ENCODE assay signal across 1 cellular context in genomic region chr22:30390974-30391691, GRCh38.
TF ChIP-seq lines count a peak whose summit lies in the region.

No MANE protein-coding gene starts in this region.

TF ChIP-seq in K562, 482 proteins besides CTCF, POLR2A, EP300 and RAD21 (continued from another document and continues in another):
- TF ChIP-seq, protein P1, sequence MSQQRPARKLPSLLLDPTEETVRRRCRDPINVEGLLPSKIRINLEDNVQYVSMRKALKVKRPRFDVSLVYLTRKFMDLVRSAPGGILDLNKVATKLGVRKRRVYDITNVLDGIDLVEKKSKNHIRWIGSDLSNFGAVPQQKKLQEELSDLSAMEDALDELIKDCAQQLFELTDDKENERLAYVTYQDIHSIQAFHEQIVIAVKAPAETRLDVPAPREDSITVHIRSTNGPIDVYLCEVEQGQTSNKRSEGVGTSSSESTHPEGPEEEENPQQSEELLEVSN (IDR thresholded peaks at IDR 0.05; ENCODE audit: borderline replicate concordance in 1 of 2, extremely low read depth in 1 of 2, insufficient read depth in 1 of 2, insufficient read length in 1 of 2, low read depth in 1 of 2, low read length in 1 of 2, poor library complexity in 1 of 2, severe bottlenecking in 1 of 2) = no peak
- TF ChIP-seq MGA (IDR thresholded peaks at IDR 0.05) (no peak), CBX3 (IDR thresholded peaks at IDR 0.05; ENCODE audit: borderline replicate concordance in 1 of 2, low read length in 2 of 2) (peak in 1 of 2 experiments; percentile 87; a peak in 2 of 3 replicates), LARP7 (IDR thresholded peaks at IDR 0.05) (no peak), ZNF174 (CRISPR knock-in tag; IDR thresholded peaks at IDR 0.05) (no peak), SRSF1 (IDR thresholded peaks at IDR 0.05; ENCODE audit: low read depth, low read length) (no peak), KLF1 (tag; IDR thresholded peaks at IDR 0.05) (no peak), SP2 (IDR thresholded peaks at IDR 0.05; ENCODE audit: extremely low read depth, low read depth, low read length, poor library complexity, severe bottlenecking) (no peak), MCM3 (IDR thresholded peaks at IDR 0.05) (no peak), ZBTB5 (IDR thresholded peaks at IDR 0.05) (no peak), NCOA1 (IDR thresholded peaks at IDR 0.05; ENCODE audit: low read depth) (no peak), ZNF282 (CRISPR knock-in tag; IDR thresholded peaks at IDR 0.05) (no peak), ZNF592 (IDR thresholded peaks at IDR 0.05) (0 out of 2 replicates have a peak, but pooled peaks have one; percentile 45), TEAD1 (CRISPR knock-in tag; IDR thresholded peaks at IDR 0.05) (peak in 1 of 2 experiments; percentile 86; a peak in 1 of 4 replicates), HMG20B (CRISPR knock-in tag; IDR thresholded peaks at IDR 0.05) (no peak), ATF1 (CRISPR knock-in tag; IDR thresholded peaks at IDR 0.05) (no peak), ATF1 (tag; IDR thresholded peaks at IDR 0.05) (no peak)
- TF ChIP-seq, protein P2, sequence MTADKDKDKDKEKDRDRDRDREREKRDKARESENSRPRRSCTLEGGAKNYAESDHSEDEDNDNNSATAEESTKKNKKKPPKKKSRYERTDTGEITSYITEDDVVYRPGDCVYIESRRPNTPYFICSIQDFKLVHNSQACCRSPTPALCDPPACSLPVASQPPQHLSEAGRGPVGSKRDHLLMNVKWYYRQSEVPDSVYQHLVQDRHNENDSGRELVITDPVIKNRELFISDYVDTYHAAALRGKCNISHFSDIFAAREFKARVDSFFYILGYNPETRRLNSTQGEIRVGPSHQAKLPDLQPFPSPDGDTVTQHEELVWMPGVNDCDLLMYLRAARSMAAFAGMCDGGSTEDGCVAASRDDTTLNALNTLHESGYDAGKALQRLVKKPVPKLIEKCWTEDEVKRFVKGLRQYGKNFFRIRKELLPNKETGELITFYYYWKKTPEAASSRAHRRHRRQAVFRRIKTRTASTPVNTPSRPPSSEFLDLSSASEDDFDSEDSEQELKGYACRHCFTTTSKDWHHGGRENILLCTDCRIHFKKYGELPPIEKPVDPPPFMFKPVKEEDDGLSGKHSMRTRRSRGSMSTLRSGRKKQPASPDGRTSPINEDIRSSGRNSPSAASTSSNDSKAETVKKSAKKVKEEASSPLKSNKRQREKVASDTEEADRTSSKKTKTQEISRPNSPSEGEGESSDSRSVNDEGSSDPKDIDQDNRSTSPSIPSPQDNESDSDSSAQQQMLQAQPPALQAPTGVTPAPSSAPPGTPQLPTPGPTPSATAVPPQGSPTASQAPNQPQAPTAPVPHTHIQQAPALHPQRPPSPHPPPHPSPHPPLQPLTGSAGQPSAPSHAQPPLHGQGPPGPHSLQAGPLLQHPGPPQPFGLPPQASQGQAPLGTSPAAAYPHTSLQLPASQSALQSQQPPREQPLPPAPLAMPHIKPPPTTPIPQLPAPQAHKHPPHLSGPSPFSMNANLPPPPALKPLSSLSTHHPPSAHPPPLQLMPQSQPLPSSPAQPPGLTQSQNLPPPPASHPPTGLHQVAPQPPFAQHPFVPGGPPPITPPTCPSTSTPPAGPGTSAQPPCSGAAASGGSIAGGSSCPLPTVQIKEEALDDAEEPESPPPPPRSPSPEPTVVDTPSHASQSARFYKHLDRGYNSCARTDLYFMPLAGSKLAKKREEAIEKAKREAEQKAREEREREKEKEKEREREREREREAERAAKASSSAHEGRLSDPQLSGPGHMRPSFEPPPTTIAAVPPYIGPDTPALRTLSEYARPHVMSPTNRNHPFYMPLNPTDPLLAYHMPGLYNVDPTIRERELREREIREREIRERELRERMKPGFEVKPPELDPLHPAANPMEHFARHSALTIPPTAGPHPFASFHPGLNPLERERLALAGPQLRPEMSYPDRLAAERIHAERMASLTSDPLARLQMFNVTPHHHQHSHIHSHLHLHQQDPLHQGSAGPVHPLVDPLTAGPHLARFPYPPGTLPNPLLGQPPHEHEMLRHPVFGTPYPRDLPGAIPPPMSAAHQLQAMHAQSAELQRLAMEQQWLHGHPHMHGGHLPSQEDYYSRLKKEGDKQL (CRISPR knock-in tag; IDR thresholded peaks at IDR 0.05; ENCODE audit: borderline replicate concordance) = no peak
- TF ChIP-seq, protein P3, sequence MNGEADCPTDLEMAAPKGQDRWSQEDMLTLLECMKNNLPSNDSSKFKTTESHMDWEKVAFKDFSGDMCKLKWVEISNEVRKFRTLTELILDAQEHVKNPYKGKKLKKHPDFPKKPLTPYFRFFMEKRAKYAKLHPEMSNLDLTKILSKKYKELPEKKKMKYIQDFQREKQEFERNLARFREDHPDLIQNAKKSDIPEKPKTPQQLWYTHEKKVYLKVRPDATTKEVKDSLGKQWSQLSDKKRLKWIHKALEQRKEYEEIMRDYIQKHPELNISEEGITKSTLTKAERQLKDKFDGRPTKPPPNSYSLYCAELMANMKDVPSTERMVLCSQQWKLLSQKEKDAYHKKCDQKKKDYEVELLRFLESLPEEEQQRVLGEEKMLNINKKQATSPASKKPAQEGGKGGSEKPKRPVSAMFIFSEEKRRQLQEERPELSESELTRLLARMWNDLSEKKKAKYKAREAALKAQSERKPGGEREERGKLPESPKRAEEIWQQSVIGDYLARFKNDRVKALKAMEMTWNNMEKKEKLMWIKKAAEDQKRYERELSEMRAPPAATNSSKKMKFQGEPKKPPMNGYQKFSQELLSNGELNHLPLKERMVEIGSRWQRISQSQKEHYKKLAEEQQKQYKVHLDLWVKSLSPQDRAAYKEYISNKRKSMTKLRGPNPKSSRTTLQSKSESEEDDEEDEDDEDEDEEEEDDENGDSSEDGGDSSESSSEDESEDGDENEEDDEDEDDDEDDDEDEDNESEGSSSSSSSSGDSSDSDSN (IDR thresholded peaks at IDR 0.05; ENCODE audit: borderline replicate concordance in 1 of 2, low read depth in 2 of 2, low read length in 2 of 2) = no peak
